23 cellular contexts compared by ENCODE assay signal in the genomic region with DNA sequence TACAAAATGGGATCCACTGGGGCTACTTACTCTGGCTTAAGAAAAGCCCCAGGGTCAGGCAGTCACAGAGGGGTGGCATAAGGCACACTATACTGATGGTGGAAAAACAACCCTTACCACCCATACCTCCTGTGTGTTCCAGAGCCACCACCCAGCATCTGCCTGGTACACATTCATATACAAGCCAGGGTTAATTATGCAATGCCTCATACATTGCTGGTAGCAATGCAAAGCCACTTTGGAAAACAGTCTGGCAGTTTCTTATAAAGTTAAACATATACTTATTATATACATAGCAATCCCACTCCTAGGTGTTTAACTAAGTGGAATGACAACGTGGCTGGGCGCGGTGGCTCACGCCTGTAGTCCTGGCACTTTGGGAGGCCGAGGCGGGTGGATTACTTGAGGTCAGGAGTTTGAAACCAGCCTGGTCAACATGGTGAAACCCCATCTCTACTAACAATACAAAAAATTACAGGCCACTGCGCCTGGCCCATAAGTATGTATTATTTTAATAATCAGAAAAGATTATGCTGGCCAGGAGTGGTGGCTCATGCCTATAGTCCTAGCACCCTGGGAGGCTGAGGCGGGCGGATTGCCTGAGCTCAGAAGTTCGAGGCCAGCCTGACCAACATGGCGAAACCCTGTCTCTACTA.
"Had no signal": no experiment of that assay in that cellular context is flagged by ENCODE, and none has a peak within 500 bp of the region (broad histone marks: within the 10 kb centered on the region; RNA-seq: fewer than 3 reads in every experiment).

No MANE protein-coding gene starts in this region.

- H3K27me3 ChIP-seq: body of pancreas, colonic mucosa, esophagus squamous epithelium, heart right ventricle had no signal

- H3K4me3 ChIP-seq: body of pancreas, colonic mucosa, esophagus squamous epithelium, heart right ventricle had no signal

- H3K27ac ChIP-seq: colonic mucosa, epithelial cell of prostate, esophagus squamous epithelium, parathyroid adenoma had no signal

- H3K9ac ChIP-seq: parathyroid adenoma had no signal

- DNase-seq: activated CD4-positive, alpha-beta T cell treated with anti-CD3 and anti-CD28 coated beads for 48 hours; activated CD4-positive, alpha-beta T cell treated with anti-CD3 and anti-CD28 coated beads, Interleukin-2, amount 50 U/mL, for 48 hours; activated CD8-positive, alpha-beta memory T cell treated with anti-CD3 and anti-CD28 coated beads, Interleukin-2, amount 50 U/mL, for 48 hours; activated T-cell treated with anti-CD3 and anti-CD28 coated beads, Interleukin-2, amount 50 U/mL, for 48 hours; anterior cingulate cortex; body of pancreas; cerebellar nuclear complex; colonic mucosa; effector CD8-positive, alpha-beta T cell; esophagus squamous epithelium; foreskin melanocyte; heart right ventricle; islet precursor cell; mammary epithelial cell; naive B cell; occipital lobe; right cardiac atrium; stimulated activated CD4-positive, alpha-beta T cell treated with anti-CD3 and anti-CD28 coated beads, Interleukin-2, amount 100 ng/mL, for 48 hours; substantia nigra; T-helper 1 cell had no signal

- H2AFZ ChIP-seq: parathyroid adenoma had no signal

- H3K9me3 ChIP-seq: body of pancreas, colonic mucosa, esophagus squamous epithelium, heart right ventricle had no signal

- ATAC-seq: activated naive CD4-positive, alpha-beta T cell treated with anti-CD3 and anti-CD28 coated beads, Interleukin-2, amount 50 U/mL, for 72 hours; body of pancreas; heart right ventricle; right cardiac atrium had no signal
